Comparison of ENCODE assay signal across 10 cellular contexts in the genomic region with DNA sequence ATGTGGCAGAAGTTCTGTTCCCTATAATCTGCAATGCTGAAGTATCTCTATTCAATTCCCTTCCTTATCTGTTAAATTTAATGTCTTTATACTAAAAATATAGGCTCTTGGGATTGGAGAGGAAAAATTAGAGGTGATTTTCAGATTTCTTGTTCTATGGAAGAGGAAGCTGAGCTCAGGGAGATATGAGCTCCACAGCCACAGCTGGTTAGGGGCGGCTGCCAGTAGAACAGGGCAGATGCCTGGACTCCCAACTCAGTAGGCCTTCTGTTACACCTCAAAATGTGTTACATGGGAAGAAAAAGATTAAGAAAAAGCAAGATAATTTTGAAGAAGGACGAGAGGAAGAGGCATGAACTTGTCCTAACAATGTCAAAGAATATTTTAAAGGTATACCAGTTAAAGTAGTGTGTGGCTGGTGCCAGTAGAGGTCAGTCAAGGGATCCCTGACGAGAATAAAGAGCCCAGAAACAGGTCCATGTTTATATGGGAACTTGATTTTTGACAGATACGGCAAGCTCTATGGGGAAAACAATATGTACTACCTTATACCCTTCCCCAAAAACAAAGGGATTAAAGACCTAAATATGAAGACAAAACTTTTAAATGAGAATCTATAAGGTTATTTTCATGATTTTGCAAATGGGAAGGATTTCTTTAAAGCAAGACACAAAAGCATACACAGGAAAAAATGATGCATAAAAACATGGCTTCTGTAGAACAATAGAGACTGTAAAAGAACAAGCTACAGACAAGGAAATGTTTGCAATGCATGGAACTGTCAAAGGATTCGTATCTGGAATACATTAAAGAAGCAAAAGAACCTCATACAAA. TPM values are rescaled to one million over a fixed set of nuclear protein-coding genes. Genes with fewer than 3 reads are reported as not detected.
A peak's percentile ranks its signal among the peaks of the same experiment; 100 is the strongest.
DNase-seq lines count a peak whose midpoint lies in the region; ATAC-seq, FAIRE-seq and TF ChIP-seq lines count a peak whose summit lies in the region.
"Had no signal": no experiment of that assay in that cellular context is flagged by ENCODE, and none has a peak within 500 bp of the region (broad histone marks: within the 10 kb centered on the region; RNA-seq: fewer than 3 reads in every experiment).

No MANE protein-coding gene starts in this region.

- peaks cover 10% of the 10 kb centered on the region for H3K4me1 Mint-ChIP-seq in activated naive CD8-positive, alpha-beta T cell treated with anti-CD3 and anti-CD28 coated beads, Interleukin-2, amount 50 U/mL, for 24 hours

- no peaks in the 10 kb centered on the region for H3K27me3 ChIP-seq in BJ (ENCODE audit: control insufficient read depth, insufficient read depth, low read length)

- no peak overlapping the region for H3K27ac Mint-ChIP-seq in activated naive CD8-positive, alpha-beta T cell treated with anti-CD3 and anti-CD28 coated beads, Interleukin-2, amount 50 U/mL, for 24 hours

- DNase-seq in BJ (ENCODE audit: low read depth) (no peak), GM18507 (ENCODE audit: extremely low spot score, insufficient read length, low read depth) (no peak), iPS-NIHi11 (ENCODE audit: low spot score) (peak; percentile 43)
- no peak for DNase-seq in activated naive CD8-positive, alpha-beta T cell treated with anti-CD3 and anti-CD28 coated beads, Interleukin-2, amount 50 U/mL, for 24 hours
- no peak for DNase-seq in activated CD8-positive, alpha-beta memory T cell treated with anti-CD3 and anti-CD28 coated beads, Interleukin-2, amount 50 U/mL, for 4 hours
- no peak for DNase-seq in activated CD4-positive, CD25-positive, alpha-beta regulatory T cell (lab: John Stamatoyannopoulos, UW)
- DNase-seq: naive B cell had no signal

- no peak overlapping the region for H3K4me3 ChIP-seq in BJ (ENCODE audit: low read depth, low read length)
- H3K4me3 ChIP-seq: SK-N-MC had no signal

- H3K9me3 Mint-ChIP-seq in activated naive CD8-positive, alpha-beta T cell treated with anti-CD3 and anti-CD28 coated beads, Interleukin-2, amount 50 U/mL, for 24 hours = no peaks in the 10 kb centered on the region
- H3K9me3 Mint-ChIP-seq: naive B cell had no signal

- POLR2A ChIA-PET in BJ (lab: Charles Lee) = no interaction called here

- H3K27me3 Mint-ChIP-seq in activated naive CD8-positive, alpha-beta T cell treated with anti-CD3 and anti-CD28 coated beads, Interleukin-2, amount 50 U/mL, for 24 hours = no peaks in the 10 kb centered on the region
- H3K27me3 Mint-ChIP-seq: naive B cell had no signal

- H3K4me3 Mint-ChIP-seq in activated naive CD8-positive, alpha-beta T cell treated with anti-CD3 and anti-CD28 coated beads, Interleukin-2, amount 50 U/mL, for 24 hours = no peak overlapping the region
- H3K4me3 Mint-ChIP-seq: naive B cell had no signal

- H3K36me3 Mint-ChIP-seq in activated naive CD8-positive, alpha-beta T cell treated with anti-CD3 and anti-CD28 coated beads, Interleukin-2, amount 50 U/mL, for 24 hours (ENCODE audit: low read depth) = peaks cover 20% of the 10 kb centered on the region

- TF ChIP-seq CTCF in BJ (IDR thresholded peaks at IDR 0.05; ENCODE audit: insufficient read depth, low read depth, low read length) (peak; percentile 70), LNCAP (IDR thresholded peaks at IDR 0.05) (peak; percentile 69)

- peak; percentile 57 for ATAC-seq in activated naive CD8-positive, alpha-beta T cell treated with anti-CD3 and anti-CD28 coated beads, Interleukin-2, amount 50 U/mL, for 24 hours
- no peak for ATAC-seq in GM21447 (IDR thresholded peaks at IDR 0.05; ENCODE audit: unreplicated experiment)

- CTCF ChIA-PET in BJ (lab: Yijun Ruan, JAX) = interaction anchor here (0.6 to 4.9 kb wide), 19 partner anchors 8 to 969 kb away, joined by 3 to 33 read pairs (median 4); no protein-coding TSS in a partner anchor

- FAIRE-seq in GM18507 (lab: Jason Lieb, UNC) = peak; percentile 70

- no peaks in the 10 kb centered on the region for H3K36me3 ChIP-seq in BJ (ENCODE audit: control insufficient read depth, insufficient read depth, low read length)

RNA-seq across cellular contexts. Expression of a gene that starts 28.7 kb away (rescaled TPM):
- polyA plus RNA-seq in BJ (2011; rRNA removed) = 7.5 and 19.6 TPM in 2 replicates
- 6.6 and 8.9 TPM in 2 replicates for polyA minus RNA-seq in BJ (2011; rRNA and poly(A)+ RNA removed)

RNA-seq across cellular contexts. Expression of a gene that starts 42.6 kb away (rescaled TPM):
- polyA plus RNA-seq in BJ (2011; rRNA removed) = 11.4 and 32.5 TPM in 2 replicates
- polyA minus RNA-seq in BJ (2011; rRNA and poly(A)+ RNA removed) = 7.4 and 8.6 TPM in 2 replicates

RNA-seq across cellular contexts. Expression of a gene that starts 42.8 kb away (rescaled TPM):
- 57.2 and 65.3 TPM in 2 replicates for polyA plus RNA-seq in BJ (2011; rRNA removed)
- polyA minus RNA-seq in BJ (2011; rRNA and poly(A)+ RNA removed) = 36.1 and 43.5 TPM in 2 replicates
